In the genomic region with DNA sequence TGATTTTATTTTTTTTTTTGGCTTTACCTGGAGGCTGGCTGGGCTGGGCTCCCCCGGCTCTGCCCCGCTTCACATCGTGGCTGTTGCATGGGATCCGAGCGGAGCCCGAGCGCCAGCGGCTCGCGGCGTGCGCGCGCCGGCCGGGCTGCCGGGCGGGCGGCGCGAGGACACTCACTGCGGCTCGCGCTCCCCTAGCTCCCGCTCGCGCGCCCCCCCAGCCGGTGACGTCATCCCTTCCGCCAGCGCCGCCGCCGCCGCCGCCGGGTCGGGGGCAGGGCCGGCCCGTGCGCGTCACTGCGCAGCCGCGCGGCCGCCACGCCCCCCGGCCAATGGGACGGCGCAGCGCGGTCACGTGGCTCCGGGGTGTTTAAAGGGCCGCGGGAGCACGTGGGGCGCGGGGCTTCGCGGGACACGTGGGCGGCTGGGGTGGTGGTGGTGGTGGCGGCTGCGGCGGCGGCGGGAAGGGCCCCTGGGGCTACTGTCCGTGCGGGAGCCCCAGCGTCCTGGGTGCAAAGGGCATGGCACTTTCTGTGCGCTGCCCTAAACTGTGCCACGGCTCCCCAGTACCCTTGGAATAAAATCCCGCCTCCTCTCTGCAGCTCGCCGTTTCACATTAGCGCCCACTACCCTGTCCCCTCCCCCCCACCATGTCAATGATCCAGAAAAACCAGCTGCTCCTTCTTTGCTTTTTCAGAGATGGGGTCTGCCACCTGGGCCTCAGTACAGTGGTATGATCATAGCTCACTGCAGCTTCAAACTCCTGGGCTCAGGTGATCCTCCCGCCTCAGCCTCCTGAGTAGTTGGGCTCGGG, we compare ENCODE assay signal across 8 cellular contexts. TPM values are rescaled to one million over a fixed set of nuclear protein-coding genes. Genes with fewer than 3 reads are reported as not detected.
DNase-seq lines count a peak whose midpoint lies in the region; ATAC-seq, FAIRE-seq and TF ChIP-seq lines count a peak whose summit lies in the region.

A gene (minus strand): TSS at position 176 of the 811 bp plus-strand sequence. CDS start 54,672 bp downstream, outside the sequence.

- in situ Hi-C loops in mammary epithelial cell (cut with MboI; ENCODE audit: low sequenced_read_pairs in 2 of 2): no loop called here

- TF ChIP-seq CTCF in WERI-Rb-1 (IDR thresholded peaks at IDR 0.05; ENCODE audit: low read depth, low read length): no peak
- no peak for TF ChIP-seq CTCF in mammary epithelial cell (conservative IDR thresholded peaks at IDR 0.05 in 1 of 2, IDR thresholded peaks at IDR 0.05 in 1 of 2; ENCODE audit: extremely low read depth in 1 of 2, insufficient read depth in 1 of 2, low read depth in 1 of 2, low read length in 2 of 2)

- no peaks in the 10 kb centered on the region for H3K27me3 ChIP-seq in WERI-Rb-1 (ENCODE audit: insufficient read depth, low read depth, severe bottlenecking)
- H3K27me3 ChIP-seq in mammary epithelial cell (ENCODE audit: insufficient read depth, low read length): peaks cover 11% of the 10 kb centered on the region

- 29% methylated on average over 17 of the region's 81 CpGs for WGBS in mammary epithelial cell (ENCODE audit: low coverage, missing lambda C conversion rate)

- BruUV-seq in mammary epithelial cell (replicated peaks; lab: Mats Ljungman, UMichigan): no TSS peak

- no peak for FAIRE-seq in GM12892 (lab: Jason Lieb, UNC)

- peak within 1 kb of the TSS; percentile 85 for H3K27ac ChIP-seq in WERI-Rb-1
- H3K27ac ChIP-seq in mammary epithelial cell (ENCODE audit: insufficient read depth, low read depth, low read length): no peak within 1 kb of the TSS
- H3K27ac ChIP-seq in skin epidermis: peak within 1 kb of the TSS in 1 of 21 experiments; percentile 23

- H4K20me1 ChIP-seq in mammary epithelial cell (ENCODE audit: insufficient read depth, low read length): no peaks in the 10 kb centered on the region

- intact Hi-C loops in mammary epithelial cell (cut with micrococcal nuclease): loop anchor here (1.0 kb wide), 1 partner anchor 168 kb away; no protein-coding TSS in a partner anchor

- H3K79me2 ChIP-seq in mammary epithelial cell (ENCODE audit: insufficient read depth, low read length): no peaks in the 10 kb centered on the region

- H3K4me2 ChIP-seq in mammary epithelial cell (ENCODE audit: insufficient read depth, low read depth, low read length): peak within 1 kb of the TSS; percentile 96

- no peak within 1 kb of the TSS for H3K9ac ChIP-seq in mammary epithelial cell (ENCODE audit: insufficient read depth, low read length)

- H3K36me3 ChIP-seq in WERI-Rb-1 (no peaks in the 10 kb centered on the region), mammary epithelial cell (ENCODE audit: insufficient read depth, low read length) (no peaks in the 10 kb centered on the region)

- H3K9me3 ChIP-seq in WERI-Rb-1 (ENCODE audit: severe bottlenecking) (no peaks in the 10 kb centered on the region), mammary epithelial cell (replicated peaks; ENCODE audit: insufficient read depth, low read length) (no peaks in the 10 kb centered on the region)

- peaks cover 12% of the 10 kb centered on the region for H3K4me1 ChIP-seq in mammary epithelial cell (ENCODE audit: insufficient read depth, low read length)

- H3K4me3 ChIP-seq in WERI-Rb-1 (ENCODE audit: low read depth, low read length) (peak within 1 kb of the TSS; percentile 90), mammary epithelial cell (replicated peaks in 1 of 3; ENCODE audit: insufficient read depth in 1 of 3, low read depth in 2 of 3, low read length in 3 of 3) (peak within 1 kb of the TSS; percentile 54 to 57 (median 54)), skin epidermis (peak within 1 kb of the TSS; percentile 28 to 61 (median 47))

- TF ChIP-seq POLR2A in GM12892 (IDR thresholded peaks at IDR 0.05; ENCODE audit: low read depth, low read length): no peak

- CTCF ChIA-PET in mammary epithelial cell (lab: Charles Lee; ENCODE audit: low non-redundant PET): interaction anchor here (0.7 kb wide), 1 partner anchor 706 kb away, joined by 9 read pairs; no protein-coding TSS in a partner anchor

- no peak for ATAC-seq in HG02840 (IDR thresholded peaks at IDR 0.05; ENCODE audit: low FRiP score, unreplicated experiment)

- H2AFZ ChIP-seq in mammary epithelial cell (ENCODE audit: low read depth, low read length): peak within 1 kb of the TSS; percentile 75

- dilution Hi-C loops in mammary epithelial cell (cut with HindIII; ENCODE audit: low sequenced_read_pairs): loop anchor here (5.0 to 10.0 kb wide), 2 partner anchors 56 to 286 kb away; no protein-coding TSS in a partner anchor

- DNase-seq in GM12892 (ENCODE audit: insufficient read length): peak; percentile 79
- peak; percentile 53 for DNase-seq in NCI-H146 treated with DMSO at 0.1 percent for 48 hours (lab: John Stamatoyannopoulos, UW; ENCODE audit: unreplicated experiment)
- DNase-seq in WERI-Rb-1: peak; percentile 90
- peak; percentile 69 for DNase-seq in mammary epithelial cell
- DNase-seq in iPS-NIHi11 (ENCODE audit: low spot score): peak; percentile 98
- DNase-seq in NOMO-1 (lab: John Stamatoyannopoulos, UW; ENCODE audit: unreplicated experiment in 2 of 2): no peak

RNA-seq across cellular contexts. Expression of the gene that starts here (rescaled TPM):
- polyA plus RNA-seq in GM12892 (2012; ENCODE audit: missing spikeins): 15.0 TPM
- total RNA-seq in mammary epithelial cell: 10 to 100 TPM; 32.2 to 93.4 TPM
- polyA plus RNA-seq in mammary epithelial cell: 8.0 TPM
- 22.9 TPM for polyA minus RNA-seq in mammary epithelial cell

Comparison
In these comparisons a context has a peak if more than half of its experiments do, and no peak if none do; other contexts are left out.
1. DNase-seq: peak in GM12892 (single experiment), NCI-H146 treated with DMSO at 0.1 percent for 48 hours (single experiment), WERI-Rb-1 (single experiment), mammary epithelial cell (single experiment) and iPS-NIHi11 (single experiment); none in NOMO-1 (0 of 2).
2. Peak in every context shown above with its lines, with median percentiles within 50 percentile points of each other: H3K4me3 ChIP-seq.